ENCODE assay signal across 8 cellular contexts in genomic region chr6:142947702-142948480, GRCh38. TPM values are rescaled to one million over a fixed set of nuclear protein-coding genes. Genes with fewer than 3 reads are reported as not detected.
A peak's percentile ranks its signal among the peaks of the same experiment; 100 is the strongest.
DNase-seq lines count a peak whose midpoint lies in the region; TF ChIP-seq lines count a peak whose summit lies in the region.

No MANE protein-coding gene starts in this region.

- intact Hi-C loops in activated CD4-positive, alpha-beta T cell treated with anti-CD3 and anti-CD28 coated beads, Interleukin-2, amount 10 ng/mL, durations not matched to agents 24 days and 14 days (cut with micrococcal nuclease): loop anchor here (1.0 to 10.0 kb wide), 12 partner anchors 79 to 1267 kb away; partner anchors contain the start of genes ADAT2 and PEX3

- H3K4me3 ChIP-seq in HEK293 (ENCODE audit: low read depth, low read length) (peak overlapping the region; percentile 78), NB4 (ENCODE audit: low read depth, low read length) (peak overlapping the region; percentile 68), cardiac fibroblast (replicated peaks in 1 of 2; ENCODE audit: low read depth in 2 of 2, low read length in 2 of 2) (peak overlapping the region; percentile 91 to 99), mononuclear cell (ENCODE audit: low read length) (peak overlapping the region; percentile 83)

- TF ChIP-seq CTCF in HEK293 (tag by site-specific recombination; IDR thresholded peaks at IDR 0.05): no peak
- no peak for TF ChIP-seq CTCF in NB4 (IDR thresholded peaks at IDR 0.05; ENCODE audit: low read depth, low read length)
- TF ChIP-seq CTCF in cardiac fibroblast (IDR thresholded peaks at IDR 0.05; ENCODE audit: low read depth, low read length): no peak

- H3K9me3 ChIP-seq in HEK293 (ENCODE audit: control insufficient read depth, insufficient read depth, low read depth, low read length) (no peaks in the 10 kb centered on the region), mononuclear cell (ENCODE audit: low read depth, low read length) (no peaks in the 10 kb centered on the region)

- peak overlapping the region; percentile 82 for H3K4me3 Mint-ChIP-seq in activated CD4-positive, alpha-beta T cell treated with anti-CD3 and anti-CD28 coated beads, Interleukin-2, amount 10 ng/mL, durations not matched to agents 24 days and 14 days

- H3K9me3 Mint-ChIP-seq in activated CD4-positive, alpha-beta T cell treated with anti-CD3 and anti-CD28 coated beads, Interleukin-2, amount 10 ng/mL, durations not matched to agents 24 days and 14 days: no peaks in the 10 kb centered on the region

- no peaks in the 10 kb centered on the region for H3K27me3 ChIP-seq in mononuclear cell (ENCODE audit: insufficient read depth, low read length)

- H3K27ac Mint-ChIP-seq in activated CD4-positive, alpha-beta T cell treated with anti-CD3 and anti-CD28 coated beads, Interleukin-2, amount 10 ng/mL, durations not matched to agents 24 days and 14 days: peak overlapping the region; percentile 87

- H3K4me1 ChIP-seq in HEK293 (ENCODE audit: control insufficient read depth, insufficient read depth, low read length) (peaks cover 11% of the 10 kb centered on the region), mononuclear cell (ENCODE audit: insufficient read depth, low read length) (peaks cover 39% of the 10 kb centered on the region)

- peaks cover 3% of the 10 kb centered on the region for H3K27me3 Mint-ChIP-seq in activated CD4-positive, alpha-beta T cell treated with anti-CD3 and anti-CD28 coated beads, Interleukin-2, amount 10 ng/mL, durations not matched to agents 24 days and 14 days

- POLR2A ChIA-PET in HEK293 (lab: Yijun Ruan, JAX): no interaction called here

- peak overlapping the region; percentile 97; the same call in 1 of the 2 replicates for H3K27ac ChIP-seq in HEK293 (ENCODE audit: extremely low read depth, low read depth, low read length)

- peaks cover 5% of the 10 kb centered on the region for H3K36me3 Mint-ChIP-seq in activated CD4-positive, alpha-beta T cell treated with anti-CD3 and anti-CD28 coated beads, Interleukin-2, amount 10 ng/mL, durations not matched to agents 24 days and 14 days (ENCODE audit: low read depth)

- H3K4me1 Mint-ChIP-seq in activated CD4-positive, alpha-beta T cell treated with anti-CD3 and anti-CD28 coated beads, Interleukin-2, amount 10 ng/mL, durations not matched to agents 24 days and 14 days: peaks cover 37% of the 10 kb centered on the region

- H3K36me3 ChIP-seq in HEK293 (ENCODE audit: control insufficient read depth in 2 of 2, insufficient read depth in 1 of 2, low read length in 2 of 2): no peaks in the 10 kb centered on the region

- CTCF ChIA-PET in HEK293 (lab: Yijun Ruan, JAX): no interaction called here

- TF ChIP-seq POLR2A in NB4 (IDR thresholded peaks at IDR 0.05; ENCODE audit: extremely low read depth, insufficient read length): no peak

- DNase-seq in activated CD4-positive, alpha-beta T cell treated with anti-CD3 and anti-CD28 coated beads, Interleukin-2, amount 10 ng/mL, durations not matched to agents 24 days and 14 days: no peak
- no peak for DNase-seq in activated CD4-positive, alpha-beta T cell treated with anti-CD3 and anti-CD28 coated beads for 4 hours
- DNase-seq in NB4 (ENCODE audit: low read depth) (no peak), cardiac fibroblast (ENCODE audit: low read depth in 2 of 2) (no peak), DMS153 treated with DMSO at 0.1 percent for 48 hours (lab: John Stamatoyannopoulos, UW; ENCODE audit: unreplicated experiment) (no peak), T-helper 9 cell (no peak)

TF ChIP-seq in HEK293, 187 proteins besides CTCF, POLR2A, EP300 and RAD21 (continues in another document):
- no peak for TF ChIP-seq SP7 (tag by site-specific recombination; IDR thresholded peaks at IDR 0.05)
- TF ChIP-seq ZNF777 (tag by site-specific recombination; IDR thresholded peaks at IDR 0.05; ENCODE audit: borderline replicate concordance): no peak
- no peak for TF ChIP-seq ZFP3 (tag by site-specific recombination; IDR thresholded peaks at IDR 0.05; ENCODE audit: low read depth)
- TF ChIP-seq PRDM1 (tag by site-specific recombination; IDR thresholded peaks at IDR 0.05): peak; percentile 62
- no peak for TF ChIP-seq ZNF600 (tag by site-specific recombination; IDR thresholded peaks at IDR 0.05)
- TF ChIP-seq BCL6B (tag by site-specific recombination; IDR thresholded peaks at IDR 0.05): no peak
- TF ChIP-seq SP2 (tag by site-specific recombination; IDR thresholded peaks at IDR 0.05): no peak
- TF ChIP-seq ZNF585B (tag by site-specific recombination; IDR thresholded peaks at IDR 0.05): no peak
- TF ChIP-seq ZNF791 (tag by site-specific recombination; IDR thresholded peaks at IDR 0.05): no peak
- TF ChIP-seq HIC1 (tag by site-specific recombination; IDR thresholded peaks at IDR 0.05): no peak
- TF ChIP-seq ZNF292 (tag by site-specific recombination; IDR thresholded peaks at IDR 0.05; ENCODE audit: borderline replicate concordance, low read depth): no peak
- TF ChIP-seq ZBTB20 (tag by site-specific recombination; IDR thresholded peaks at IDR 0.05): peak; percentile 19
- no peak for TF ChIP-seq ZBTB44 (tag by site-specific recombination; IDR thresholded peaks at IDR 0.05)
- no peak for TF ChIP-seq ZNF843 (tag by site-specific recombination; IDR thresholded peaks at IDR 0.05)
- TF ChIP-seq KLF1 (tag by site-specific recombination; IDR thresholded peaks at IDR 0.05): no peak
- no peak for TF ChIP-seq ZNF544 (tag by site-specific recombination; IDR thresholded peaks at IDR 0.05)
- TF ChIP-seq ZSCAN16 (tag by site-specific recombination; IDR thresholded peaks at IDR 0.05): no peak
- no peak for TF ChIP-seq ZNF157 (tag by site-specific recombination; IDR thresholded peaks at IDR 0.05)
- TF ChIP-seq ZNF645 (tag by site-specific recombination; IDR thresholded peaks at IDR 0.05): no peak
- no peak for TF ChIP-seq ZNF239 (tag by site-specific recombination; IDR thresholded peaks at IDR 0.05)
- peak; percentile 70 for TF ChIP-seq ZNF366 (tag by site-specific recombination; conservative IDR thresholded peaks at IDR 0.05)
- TF ChIP-seq ZNF658 (tag by site-specific recombination; IDR thresholded peaks at IDR 0.05): no peak
- TF ChIP-seq ZNF629 (tag by site-specific recombination; IDR thresholded peaks at IDR 0.05): 0 out of 2 replicates have a peak, but pooled peaks have one; percentile 3
- TF ChIP-seq ZNF404 (tag by site-specific recombination; IDR thresholded peaks at IDR 0.05): no peak
- TF ChIP-seq ZNF664 (tag by site-specific recombination; IDR thresholded peaks at IDR 0.05): peak; percentile 21; the same call in 1 of the 2 replicates
- no peak for TF ChIP-seq HOXD13 (CRISPR knock-in tag; IDR thresholded peaks at IDR 0.05; ENCODE audit: borderline replicate concordance)

RNA-seq across cellular contexts. Expression of gene HIVEP2, which starts 2.9 kb away (rescaled TPM):
- 27.1 and 28.0 TPM in 2 replicates for total RNA-seq in activated CD4-positive, alpha-beta T cell treated with anti-CD3 and anti-CD28 coated beads, Interleukin-2, amount 10 ng/mL, durations not matched to agents 24 days and 14 days
- 32.0 TPM for total RNA-seq in mononuclear cell
